16 cellular contexts compared by ENCODE assay signal in genomic region chr21:34593423-34593822, GRCh38. TPM values are rescaled to one million over a fixed set of nuclear protein-coding genes. Genes with fewer than 3 reads are reported as not detected.
DNase-seq lines count a peak whose midpoint lies in the region; ATAC-seq, FAIRE-seq and TF ChIP-seq lines count a peak whose summit lies in the region.
"Had no signal": no experiment of that assay in that cellular context is flagged by ENCODE, and none has a peak within 500 bp of the region (broad histone marks: within the 10 kb centered on the region; RNA-seq: fewer than 3 reads in every experiment).

No MANE protein-coding gene starts in this region.

- DNase-seq in left ventricle myocardium inferior (no peak), Right ventricle myocardium inferior (ENCODE audit: missing footprints) (no peak), NCI-H510A (lab: John Stamatoyannopoulos, UW) (peak; percentile 83), islet precursor cell (peak; percentile 43), GM23338 (ENCODE audit: low spot score) (no peak), H54 (ENCODE audit: insufficient read length, low spot score) (no peak)
- DNase-seq in activated CD4-positive, CD25-positive, alpha-beta regulatory T cell (lab: John Stamatoyannopoulos, UW): no peak
- DNase-seq: activated CD4-positive, alpha-beta T cell treated with anti-CD3 and anti-CD28 coated beads for 36 hours; activated T-cell treated with anti-CD3 and anti-CD28 coated beads, Interleukin-2, amount 50 U/mL, for 4 hours; hippocampal formation; NCI-H1930; stimulated activated naive CD4-positive, alpha-beta T cell treated with Interleukin-2 at 50 U/mL for 16 hours had no signal

- H3K27me3 ChIP-seq in left ventricle myocardium inferior (ENCODE audit: low read depth) (no peaks in the 10 kb centered on the region), GM23338 (ENCODE audit: insufficient read depth) (no peaks in the 10 kb centered on the region)

- peaks cover 2% of the 10 kb centered on the region; the same call in 1 of the 2 replicates for H3K9me2 ChIP-seq in GM23338 (ENCODE audit: insufficient read depth)

- H3K36me3 Mint-ChIP-seq in GM23338 (ENCODE audit: low read depth): no peaks in the 10 kb centered on the region

- H3K27ac ChIP-seq in left ventricle myocardium inferior (replicated peaks): peak overlapping the region; percentile 86
- no peak overlapping the region for H3K27ac ChIP-seq in GM23338 (ENCODE audit: low read depth)

- no peak for FAIRE-seq in H54 (lab: Jason Lieb, UNC)
- FAIRE-seq: K562 had no signal

- no peaks in the 10 kb centered on the region for H4K20me1 ChIP-seq in GM23338 (replicated peaks; ENCODE audit: insufficient read depth)

- H3K9me3 Mint-ChIP-seq in GM23338: no peaks in the 10 kb centered on the region
- H3K9me3 Mint-ChIP-seq: T-helper 1 cell treated with Interleukin-12 subunit alpha and Interleukin-12 subunit beta and Interleukin-4 antibody, amounts not matched to agents 30 μg/mL and 1 μg/mL, for 36 hours had no signal

- no peak for TF ChIP-seq CTCF in left ventricle myocardium inferior (IDR thresholded peaks at IDR 0.05; ENCODE audit: borderline replicate concordance)
- no peak for TF ChIP-seq CTCF in GM23338 (conservative IDR thresholded peaks at IDR 0.05; ENCODE audit: low read depth in 2 of 2)

- peaks cover 69% of the 10 kb centered on the region for H3K4me1 ChIP-seq in left ventricle myocardium inferior
- H3K4me1 ChIP-seq in GM23338 (ENCODE audit: insufficient read depth): peaks cover 3% of the 10 kb centered on the region; the same call in 1 of the 2 replicates

- H3K79me2 ChIP-seq in GM23338 (replicated peaks; ENCODE audit: insufficient read depth): no peaks in the 10 kb centered on the region

- H3K9me3 ChIP-seq in left ventricle myocardium inferior (replicated peaks): no peaks in the 10 kb centered on the region

- H3K4me3 ChIP-seq in left ventricle myocardium inferior: no peak overlapping the region
- H3K4me3 ChIP-seq in GM23338: no peak overlapping the region
- H3K4me3 ChIP-seq: K562 had no signal

- TF ChIP-seq POLR2A in H54 (IDR thresholded peaks at IDR 0.05; ENCODE audit: low read depth, low read length): no peak

- peaks cover 2% of the 10 kb centered on the region for H3K27me3 Mint-ChIP-seq in GM23338 (ENCODE audit: insufficient read depth, low read depth, poor library complexity)
- H3K27me3 Mint-ChIP-seq: activated CD4-positive, alpha-beta T cell treated with anti-CD3 and anti-CD28 coated beads for 36 hours had no signal

- H3K4me3 Mint-ChIP-seq in GM23338: no peak overlapping the region
- H3K4me3 Mint-ChIP-seq: activated CD4-positive, alpha-beta T cell treated with anti-CD3 and anti-CD28 coated beads for 36 hours; activated T-cell treated with anti-CD3 and anti-CD28 coated beads, Interleukin-2, amount 50 U/mL, for 4 hours; T-helper 1 cell treated with Interleukin-12 subunit alpha and Interleukin-12 subunit beta and Interleukin-4 antibody, amounts not matched to agents 30 μg/mL and 1 μg/mL, for 36 hours had no signal

- H3K36me3 ChIP-seq in left ventricle myocardium inferior (no peaks in the 10 kb centered on the region), GM23338 (ENCODE audit: insufficient read depth) (no peaks in the 10 kb centered on the region)

- no peak for ATAC-seq in Right ventricle myocardium inferior
- no peak for ATAC-seq in GM23338
- no peak for ATAC-seq in GM21786 (IDR thresholded peaks at IDR 0.05; ENCODE audit: unreplicated experiment)
- ATAC-seq: activated CD4-positive, alpha-beta T cell treated with anti-CD3 and anti-CD28 coated beads for 36 hours; activated T-cell treated with anti-CD3 and anti-CD28 coated beads, Interleukin-2, amount 50 U/mL, for 4 hours; K562; Panc1 had no signal

- intact Hi-C loops in left ventricle myocardium inferior (cut with micrococcal nuclease) (no loop called here), Right ventricle myocardium inferior (cut with DNase I) (no loop called here)

- no peak overlapping the region for H3K4me2 ChIP-seq in GM23338

- H2AFZ ChIP-seq in GM23338: no peak overlapping the region

- H3K27ac Mint-ChIP-seq in GM23338: no peak overlapping the region
- H3K27ac Mint-ChIP-seq: activated CD4-positive, alpha-beta T cell treated with anti-CD3 and anti-CD28 coated beads for 36 hours; T-helper 1 cell treated with Interleukin-12 subunit alpha and Interleukin-12 subunit beta and Interleukin-4 antibody, amounts not matched to agents 30 μg/mL and 1 μg/mL, for 36 hours had no signal

- no peaks in the 10 kb centered on the region for H3F3A ChIP-seq in GM23338 (replicated peaks; ENCODE audit: low read depth)

- H3K4me1 Mint-ChIP-seq in GM23338: peaks cover 8% of the 10 kb centered on the region; the same call in 1 of the 3 replicates

TF ChIP-seq in GM23338, 12 proteins besides CTCF, POLR2A, EP300 and RAD21 (continues in another document):
- TF ChIP-seq ZNF331 (CRISPR knock-in tag; IDR thresholded peaks at IDR 0.05; ENCODE audit: low read depth) (no peak), NANOG (IDR thresholded peaks at IDR 0.05; ENCODE audit: borderline replicate concordance) (no peak), POLR2AphosphoS5 (IDR thresholded peaks at IDR 0.05; ENCODE audit: low read depth) (no peak), ZNF114 (CRISPR knock-in tag; IDR thresholded peaks at IDR 0.05) (no peak), EZH2phosphoT487 (IDR thresholded peaks at IDR 0.05; ENCODE audit: unreplicated experiment) (no peak), ZNF462 (CRISPR knock-in tag; IDR thresholded peaks at IDR 0.05) (no peak), EZH2 (IDR thresholded peaks at IDR 0.05; ENCODE audit: low read depth, unreplicated experiment) (no peak), CREB1 (CRISPR knock-in tag; IDR thresholded peaks at IDR 0.05; ENCODE audit: low read depth) (no peak)

RNA-seq across cellular contexts. Expression of gene RCAN1, which starts 21.5 kb away (rescaled TPM):
- total RNA-seq in left ventricle myocardium inferior (75.3 TPM), Right ventricle myocardium inferior (36.5 TPM)
- 4.9 and 5.2 TPM in 2 replicates for total RNA-seq in GM23338 (2014; rRNA removed; shearing (Covaris generic))
- 3.7 and 4.2 TPM in 2 replicates for polyA plus RNA-seq in GM23338 (2016; fragmentation: Nextera tagmentation; extraction: Ambion mirVana)

Comparison
In these comparisons a context has a peak if more than half of its experiments do, and no peak if none do; other contexts are left out.
1. DNase-seq: peak in NCI-H510A (single experiment) and islet precursor cell (single experiment); none in left ventricle myocardium inferior (single experiment), Right ventricle myocardium inferior (single experiment), GM23338 (single experiment), activated CD4-positive, CD25-positive, alpha-beta regulatory T cell (0 of 4) and H54 (single experiment).